Comparison of ENCODE assay signal across 8 cellular contexts in the genomic region with DNA sequence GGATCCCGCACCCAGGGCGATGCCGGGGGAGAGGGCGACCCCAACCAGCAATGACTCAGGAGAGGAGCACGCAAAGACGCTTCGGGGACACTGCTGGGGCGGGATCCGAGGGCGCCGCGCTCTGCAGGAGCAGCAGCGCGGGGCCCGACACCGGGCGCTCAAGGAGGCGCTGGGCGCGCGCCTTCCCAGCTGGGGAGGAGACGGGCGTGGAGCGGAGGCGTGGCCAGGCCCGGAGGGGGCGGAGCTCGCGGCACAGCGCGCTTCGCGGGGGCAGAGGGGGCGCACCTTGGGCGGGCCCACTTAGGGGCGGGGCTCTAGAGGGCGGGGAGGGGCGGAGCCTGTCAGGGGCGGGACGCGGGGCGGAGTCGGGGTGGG. TPM values are rescaled to one million over a fixed set of nuclear protein-coding genes. Genes with fewer than 3 reads are reported as not detected.
DNase-seq lines count a peak whose midpoint lies in the region; ATAC-seq and TF ChIP-seq lines count a peak whose summit lies in the region.

No MANE protein-coding gene starts in this region.

- peak overlapping the region; percentile 64 for H3K27ac ChIP-seq in angular gyrus (ENCODE audit: low read depth, low read length)

- DNase-seq in GM10266 (ENCODE audit: extremely low spot score) (peak; percentile 100), NCI-H1092 (lab: John Stamatoyannopoulos, UW) (peak; percentile 87), T-helper 2 cell (peak; percentile 82 to 93 (median 90)), left ventricle myocardium superior (peak; percentile 96), progenitor cell of endocrine pancreas (ENCODE audit: low spot score, unreplicated experiment) (peak; percentile 81), type B pancreatic cell (ENCODE audit: extremely low spot score, unreplicated experiment) (peak; percentile 93)

- H3K27ac Mint-ChIP-seq in progenitor cell of endocrine pancreas (no peak overlapping the region), type B pancreatic cell (no peak overlapping the region)

- H3K4me3 Mint-ChIP-seq in progenitor cell of endocrine pancreas (ENCODE audit: low read depth) (peak overlapping the region; percentile 64), type B pancreatic cell (peak overlapping the region; percentile 72)

- no peak for TF ChIP-seq CTCF in GM10266 (IDR thresholded peaks at IDR 0.05; ENCODE audit: control insufficient read depth, insufficient read depth, low read depth, missing control alignments)
- no peak for TF ChIP-seq CTCF in progenitor cell of endocrine pancreas (IDR thresholded peaks at IDR 0.05; ENCODE audit: unreplicated experiment)
- no peak for TF ChIP-seq CTCF in type B pancreatic cell (conservative IDR thresholded peaks at IDR 0.05)

- peaks cover 3% of the 10 kb centered on the region for H3K4me1 Mint-ChIP-seq in progenitor cell of endocrine pancreas (ENCODE audit: low read depth)
- peaks cover 8% of the 10 kb centered on the region for H3K4me1 Mint-ChIP-seq in type B pancreatic cell (ENCODE audit: unreplicated experiment)

- H3K36me3 Mint-ChIP-seq in progenitor cell of endocrine pancreas (ENCODE audit: insufficient read depth) (no peaks in the 10 kb centered on the region), type B pancreatic cell (no peaks in the 10 kb centered on the region)

- H3K27me3 Mint-ChIP-seq in progenitor cell of endocrine pancreas (no peaks in the 10 kb centered on the region), type B pancreatic cell (no peaks in the 10 kb centered on the region)

- H3K9me3 Mint-ChIP-seq in progenitor cell of endocrine pancreas (ENCODE audit: low read depth) (peaks cover 7% of the 10 kb centered on the region), type B pancreatic cell (no peaks in the 10 kb centered on the region)

- intact Hi-C loops in left ventricle myocardium superior (cut with micrococcal nuclease), result no loop called here

- ATAC-seq in HG02610 (IDR thresholded peaks at IDR 0.05; ENCODE audit: unreplicated experiment) (peak; percentile 66), left ventricle myocardium superior (peak; percentile 92)

RNA-seq across cellular contexts. Expression of gene SUMO3, which starts 0.4 kb away (rescaled TPM):
- total RNA-seq in left ventricle myocardium superior (72.2 TPM), progenitor cell of endocrine pancreas (65.0 and 73.5 TPM in 2 replicates), type B pancreatic cell (ENCODE audit: low replicate concordance) (61.0 and 81.2 TPM in 2 replicates)

RNA-seq across cellular contexts. Expression of gene UBE2G2, which starts 15.9 kb away (rescaled TPM):
- 70.0 TPM for total RNA-seq in left ventricle myocardium superior
- 78.7 and 85.2 TPM in 2 replicates for total RNA-seq in progenitor cell of endocrine pancreas
- 75.6 and 92.4 TPM in 2 replicates for total RNA-seq in type B pancreatic cell (ENCODE audit: low replicate concordance)

RNA-seq across cellular contexts. Expression of gene PTTG1IP, which starts 56.0 kb away (rescaled TPM):
- 143 TPM for total RNA-seq in left ventricle myocardium superior
- 221 and 226 TPM in 2 replicates for total RNA-seq in progenitor cell of endocrine pancreas
- 168 and 195 TPM in 2 replicates for total RNA-seq in type B pancreatic cell (ENCODE audit: low replicate concordance)

Comparison
In these comparisons a context has a peak if more than half of its experiments do, and no peak if none do; other contexts are left out.
1. Peak in every context shown above with its lines: DNase-seq, ATAC-seq and H3K27ac ChIP-seq.